ENCODE assay signal across 1 cellular context in genomic region chr6:14118091-14118439, GRCh38.
TF ChIP-seq lines count a peak whose summit lies in the region.

No MANE protein-coding gene starts in this region.

TF ChIP-seq in K562, 482 proteins besides CTCF, POLR2A, EP300 and RAD21 (continued from another document):
- TF ChIP-seq, protein P1, sequence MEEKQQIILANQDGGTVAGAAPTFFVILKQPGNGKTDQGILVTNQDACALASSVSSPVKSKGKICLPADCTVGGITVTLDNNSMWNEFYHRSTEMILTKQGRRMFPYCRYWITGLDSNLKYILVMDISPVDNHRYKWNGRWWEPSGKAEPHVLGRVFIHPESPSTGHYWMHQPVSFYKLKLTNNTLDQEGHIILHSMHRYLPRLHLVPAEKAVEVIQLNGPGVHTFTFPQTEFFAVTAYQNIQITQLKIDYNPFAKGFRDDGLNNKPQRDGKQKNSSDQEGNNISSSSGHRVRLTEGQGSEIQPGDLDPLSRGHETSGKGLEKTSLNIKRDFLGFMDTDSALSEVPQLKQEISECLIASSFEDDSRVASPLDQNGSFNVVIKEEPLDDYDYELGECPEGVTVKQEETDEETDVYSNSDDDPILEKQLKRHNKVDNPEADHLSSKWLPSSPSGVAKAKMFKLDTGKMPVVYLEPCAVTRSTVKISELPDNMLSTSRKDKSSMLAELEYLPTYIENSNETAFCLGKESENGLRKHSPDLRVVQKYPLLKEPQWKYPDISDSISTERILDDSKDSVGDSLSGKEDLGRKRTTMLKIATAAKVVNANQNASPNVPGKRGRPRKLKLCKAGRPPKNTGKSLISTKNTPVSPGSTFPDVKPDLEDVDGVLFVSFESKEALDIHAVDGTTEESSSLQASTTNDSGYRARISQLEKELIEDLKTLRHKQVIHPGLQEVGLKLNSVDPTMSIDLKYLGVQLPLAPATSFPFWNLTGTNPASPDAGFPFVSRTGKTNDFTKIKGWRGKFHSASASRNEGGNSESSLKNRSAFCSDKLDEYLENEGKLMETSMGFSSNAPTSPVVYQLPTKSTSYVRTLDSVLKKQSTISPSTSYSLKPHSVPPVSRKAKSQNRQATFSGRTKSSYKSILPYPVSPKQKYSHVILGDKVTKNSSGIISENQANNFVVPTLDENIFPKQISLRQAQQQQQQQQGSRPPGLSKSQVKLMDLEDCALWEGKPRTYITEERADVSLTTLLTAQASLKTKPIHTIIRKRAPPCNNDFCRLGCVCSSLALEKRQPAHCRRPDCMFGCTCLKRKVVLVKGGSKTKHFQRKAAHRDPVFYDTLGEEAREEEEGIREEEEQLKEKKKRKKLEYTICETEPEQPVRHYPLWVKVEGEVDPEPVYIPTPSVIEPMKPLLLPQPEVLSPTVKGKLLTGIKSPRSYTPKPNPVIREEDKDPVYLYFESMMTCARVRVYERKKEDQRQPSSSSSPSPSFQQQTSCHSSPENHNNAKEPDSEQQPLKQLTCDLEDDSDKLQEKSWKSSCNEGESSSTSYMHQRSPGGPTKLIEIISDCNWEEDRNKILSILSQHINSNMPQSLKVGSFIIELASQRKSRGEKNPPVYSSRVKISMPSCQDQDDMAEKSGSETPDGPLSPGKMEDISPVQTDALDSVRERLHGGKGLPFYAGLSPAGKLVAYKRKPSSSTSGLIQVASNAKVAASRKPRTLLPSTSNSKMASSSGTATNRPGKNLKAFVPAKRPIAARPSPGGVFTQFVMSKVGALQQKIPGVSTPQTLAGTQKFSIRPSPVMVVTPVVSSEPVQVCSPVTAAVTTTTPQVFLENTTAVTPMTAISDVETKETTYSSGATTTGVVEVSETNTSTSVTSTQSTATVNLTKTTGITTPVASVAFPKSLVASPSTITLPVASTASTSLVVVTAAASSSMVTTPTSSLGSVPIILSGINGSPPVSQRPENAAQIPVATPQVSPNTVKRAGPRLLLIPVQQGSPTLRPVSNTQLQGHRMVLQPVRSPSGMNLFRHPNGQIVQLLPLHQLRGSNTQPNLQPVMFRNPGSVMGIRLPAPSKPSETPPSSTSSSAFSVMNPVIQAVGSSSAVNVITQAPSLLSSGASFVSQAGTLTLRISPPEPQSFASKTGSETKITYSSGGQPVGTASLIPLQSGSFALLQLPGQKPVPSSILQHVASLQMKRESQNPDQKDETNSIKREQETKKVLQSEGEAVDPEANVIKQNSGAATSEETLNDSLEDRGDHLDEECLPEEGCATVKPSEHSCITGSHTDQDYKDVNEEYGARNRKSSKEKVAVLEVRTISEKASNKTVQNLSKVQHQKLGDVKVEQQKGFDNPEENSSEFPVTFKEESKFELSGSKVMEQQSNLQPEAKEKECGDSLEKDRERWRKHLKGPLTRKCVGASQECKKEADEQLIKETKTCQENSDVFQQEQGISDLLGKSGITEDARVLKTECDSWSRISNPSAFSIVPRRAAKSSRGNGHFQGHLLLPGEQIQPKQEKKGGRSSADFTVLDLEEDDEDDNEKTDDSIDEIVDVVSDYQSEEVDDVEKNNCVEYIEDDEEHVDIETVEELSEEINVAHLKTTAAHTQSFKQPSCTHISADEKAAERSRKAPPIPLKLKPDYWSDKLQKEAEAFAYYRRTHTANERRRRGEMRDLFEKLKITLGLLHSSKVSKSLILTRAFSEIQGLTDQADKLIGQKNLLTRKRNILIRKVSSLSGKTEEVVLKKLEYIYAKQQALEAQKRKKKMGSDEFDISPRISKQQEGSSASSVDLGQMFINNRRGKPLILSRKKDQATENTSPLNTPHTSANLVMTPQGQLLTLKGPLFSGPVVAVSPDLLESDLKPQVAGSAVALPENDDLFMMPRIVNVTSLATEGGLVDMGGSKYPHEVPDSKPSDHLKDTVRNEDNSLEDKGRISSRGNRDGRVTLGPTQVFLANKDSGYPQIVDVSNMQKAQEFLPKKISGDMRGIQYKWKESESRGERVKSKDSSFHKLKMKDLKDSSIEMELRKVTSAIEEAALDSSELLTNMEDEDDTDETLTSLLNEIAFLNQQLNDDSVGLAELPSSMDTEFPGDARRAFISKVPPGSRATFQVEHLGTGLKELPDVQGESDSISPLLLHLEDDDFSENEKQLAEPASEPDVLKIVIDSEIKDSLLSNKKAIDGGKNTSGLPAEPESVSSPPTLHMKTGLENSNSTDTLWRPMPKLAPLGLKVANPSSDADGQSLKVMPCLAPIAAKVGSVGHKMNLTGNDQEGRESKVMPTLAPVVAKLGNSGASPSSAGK (IDR thresholded peaks at IDR 0.05): 0 out of 2 replicates have a peak, but pooled peaks have one; percentile 2
- TF ChIP-seq FOXM1 (IDR thresholded peaks at IDR 0.05; ENCODE audit: low read depth): no peak
- TF ChIP-seq FOXM1 (CRISPR knock-in tag; IDR thresholded peaks at IDR 0.05; ENCODE audit: low read depth): no peak
- no peak for TF ChIP-seq MYC (IDR thresholded peaks at IDR 0.05; ENCODE audit: low read depth, low read length)
- no peak for TF ChIP-seq MYC (CRISPR knock-in tag; IDR thresholded peaks at IDR 0.05; ENCODE audit: borderline replicate concordance, low read depth)
- TF ChIP-seq CREB3L1 (IDR thresholded peaks at IDR 0.05; ENCODE audit: borderline replicate concordance, low read depth): no peak
- no peak for TF ChIP-seq MEF2A (IDR thresholded peaks at IDR 0.05; ENCODE audit: control insufficient read depth, low read depth, low read length)
- no peak for TF ChIP-seq ZNF3 (CRISPR knock-in tag; IDR thresholded peaks at IDR 0.05)
- TF ChIP-seq BRCA1 (IDR thresholded peaks at IDR 0.05): no peak
- no peak for TF ChIP-seq BRCA1 (CRISPR knock-in tag; IDR thresholded peaks at IDR 0.05)
- TF ChIP-seq ZEB2 (IDR thresholded peaks at IDR 0.05): peak; percentile 6; the same call in 1 of the 2 replicates
